ENCODE assay signal across 8 cellular contexts in the genomic region with DNA sequence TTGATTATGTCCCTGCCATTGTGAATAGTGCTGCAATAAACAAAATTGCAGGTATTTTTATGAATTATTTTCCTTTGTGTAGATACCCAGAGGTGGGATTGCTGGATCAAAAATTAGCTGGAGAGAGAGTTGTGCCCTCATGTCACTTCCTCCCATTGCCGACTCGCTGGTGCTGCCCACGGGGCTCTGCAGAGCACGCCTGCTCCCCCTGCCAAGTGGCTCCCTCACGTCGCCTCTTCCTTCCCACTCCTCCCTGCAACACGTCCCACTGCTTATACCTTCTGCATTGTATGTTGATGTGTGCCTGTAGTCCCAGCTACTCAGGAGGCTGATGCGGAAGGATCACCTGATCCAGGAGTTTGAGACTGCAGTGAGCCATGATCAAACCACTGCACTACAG.
"Had no signal": no experiment of that assay in that cellular context is flagged by ENCODE, and none has a peak within 500 bp of the region (broad histone marks: within the 10 kb centered on the region; RNA-seq: fewer than 3 reads in every experiment).

No MANE protein-coding gene starts in this region.

- H3K27me3 Mint-ChIP-seq: IgD-negative memory B cell had no signal

- H3K4me1 Mint-ChIP-seq: IgD-negative memory B cell had no signal

- H3K9me3 ChIP-seq: HAP-1 had no signal

- H3K4me1 ChIP-seq: HAP-1 had no signal

- H3K4me3 Mint-ChIP-seq: IgD-negative memory B cell had no signal

- H3K4me3 ChIP-seq: GM23248, HAP-1 had no signal

- H3K27ac ChIP-seq: GM23248, HL-60 had no signal

- H3K27ac Mint-ChIP-seq: IgD-negative memory B cell had no signal

- FAIRE-seq: HepG2 had no signal

- ATAC-seq: HCT116, HepG2 had no signal

- DNase-seq: GM23248, GOT3, H7 had no signal
